9 cellular contexts compared by ENCODE assay signal in the genomic region with DNA sequence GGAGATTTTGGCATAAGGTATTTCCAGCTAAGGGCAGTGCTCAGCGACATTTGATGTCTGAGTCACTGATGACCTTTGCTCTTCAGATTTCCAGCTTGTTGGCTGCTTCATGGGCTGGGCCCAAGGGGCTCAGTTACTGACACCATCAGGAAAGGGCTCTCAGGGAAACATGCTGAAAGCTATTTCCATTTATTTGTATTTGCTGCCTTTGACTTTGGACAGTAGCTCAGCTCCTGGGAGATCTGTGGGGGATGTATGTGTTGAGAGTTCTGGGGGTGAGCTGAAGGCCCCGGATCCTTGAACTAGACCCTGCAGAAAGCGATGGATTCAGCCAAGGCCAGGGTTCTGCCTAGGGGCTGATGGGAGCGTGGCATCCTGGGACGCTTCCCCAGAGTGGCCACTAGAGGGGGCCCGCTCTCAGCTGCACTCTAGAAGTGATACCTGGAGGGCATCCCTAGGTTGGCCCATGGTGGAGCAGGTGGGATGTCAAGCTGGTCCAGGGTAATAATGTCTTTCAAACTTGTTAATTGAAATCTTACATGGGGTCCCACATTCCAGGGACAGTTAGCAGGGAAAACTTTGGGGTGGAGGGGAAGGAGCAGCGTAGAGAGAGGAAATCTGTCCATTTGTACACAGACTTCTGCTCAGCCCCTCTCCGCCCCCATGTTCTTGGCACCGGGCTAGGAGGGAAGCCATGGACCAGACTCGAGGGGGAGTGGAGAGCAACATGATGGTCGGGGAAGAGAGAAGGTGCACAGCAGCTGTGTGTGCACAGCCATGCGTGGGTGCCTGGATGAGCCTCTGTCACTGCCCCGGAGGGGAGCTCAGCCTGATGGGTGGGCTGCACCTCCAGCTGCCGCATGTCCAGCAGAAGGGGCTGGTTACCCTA. TPM values are rescaled to one million over a fixed set of nuclear protein-coding genes. Genes with fewer than 3 reads are reported as not detected.
DNase-seq lines count a peak whose midpoint lies in the region; ATAC-seq and TF ChIP-seq lines count a peak whose summit lies in the region.
"Had no signal": no experiment of that assay in that cellular context is flagged by ENCODE, and none has a peak within 500 bp of the region (broad histone marks: within the 10 kb centered on the region; RNA-seq: fewer than 3 reads in every experiment).

No MANE protein-coding gene starts in this region.

- H3K36me3 Mint-ChIP-seq in activated CD4-positive, alpha-beta T cell treated with anti-CD3 and anti-CD28 coated beads, Interleukin-2, amount 10 ng/mL, durations not matched to agents 7 days and 5 days (ENCODE audit: low read depth): no peaks in the 10 kb centered on the region
- no peaks in the 10 kb centered on the region for H3K36me3 Mint-ChIP-seq in endodermal cell (ENCODE audit: low read depth)

- H3K27ac Mint-ChIP-seq in activated CD4-positive, alpha-beta T cell treated with anti-CD3 and anti-CD28 coated beads, Interleukin-2, amount 10 ng/mL, durations not matched to agents 7 days and 5 days: no peak overlapping the region
- H3K27ac Mint-ChIP-seq in endodermal cell: no peak overlapping the region
- H3K27ac Mint-ChIP-seq: activated naive CD4-positive, alpha-beta T cell treated with anti-CD3 and anti-CD28 coated beads, Interleukin-2, amount 50 U/mL, for 24 hours had no signal

- WGBS in endodermal cell (ENCODE audit: insufficient coverage in 1 of 2, insufficient read length in 1 of 2), 2 experiments: 45 to 66% methylated on average over 8 to 14 of the region's 14 CpGs

- no peaks in the 10 kb centered on the region for H3K9me3 Mint-ChIP-seq in activated CD4-positive, alpha-beta T cell treated with anti-CD3 and anti-CD28 coated beads, Interleukin-2, amount 10 ng/mL, durations not matched to agents 7 days and 5 days
- H3K9me3 Mint-ChIP-seq in endodermal cell: peaks cover 3% of the 10 kb centered on the region

- no peak overlapping the region for H3K4me3 ChIP-seq in endodermal cell (ENCODE audit: low read length)

- no peak overlapping the region for H3K4me3 Mint-ChIP-seq in activated CD4-positive, alpha-beta T cell treated with anti-CD3 and anti-CD28 coated beads, Interleukin-2, amount 10 ng/mL, durations not matched to agents 7 days and 5 days
- H3K4me3 Mint-ChIP-seq in endodermal cell: no peak overlapping the region
- H3K4me3 Mint-ChIP-seq: activated naive CD4-positive, alpha-beta T cell treated with anti-CD3 and anti-CD28 coated beads, Interleukin-2, amount 50 U/mL, for 24 hours had no signal

- H3K9ac ChIP-seq in endodermal cell (ENCODE audit: extremely low read depth, low read length, poor library complexity, severe bottlenecking): no peak overlapping the region

- CTCF ChIA-PET in activated CD4-positive, alpha-beta T cell treated with anti-CD3 and anti-CD28 coated beads, Interleukin-2, amount 10 ng/mL, durations not matched to agents 7 days and 5 days (lab: Charles Lee): interaction anchor here (0.6 to 1.6 kb wide), 6 partner anchors 10 to 507 kb away, joined by 3 to 7 read pairs (median 3); no protein-coding TSS in a partner anchor

- POLR2A ChIA-PET in activated CD4-positive, alpha-beta T cell treated with anti-CD3 and anti-CD28 coated beads, Interleukin-2, amount 10 ng/mL, durations not matched to agents 7 days and 5 days (lab: Charles Lee): no interaction called here

- H3K9me3 ChIP-seq in endodermal cell (ENCODE audit: control insufficient read depth, low read length): peaks cover 3% of the 10 kb centered on the region

- no peaks in the 10 kb centered on the region for H3K27me3 ChIP-seq in endodermal cell (ENCODE audit: control insufficient read depth, insufficient read depth, low read length, poor library complexity, severe bottlenecking)

- no peaks in the 10 kb centered on the region for H3K4me1 Mint-ChIP-seq in activated CD4-positive, alpha-beta T cell treated with anti-CD3 and anti-CD28 coated beads, Interleukin-2, amount 10 ng/mL, durations not matched to agents 7 days and 5 days
- H3K4me1 Mint-ChIP-seq in endodermal cell: no peaks in the 10 kb centered on the region
- H3K4me1 Mint-ChIP-seq: activated naive CD4-positive, alpha-beta T cell treated with anti-CD3 and anti-CD28 coated beads, Interleukin-2, amount 50 U/mL, for 24 hours had no signal

- DNase-seq in ELF-1 (ENCODE audit: low read depth, low spot score) (peak; percentile 81), LoVo (ENCODE audit: low spot score) (peak; percentile 69), endodermal cell (peak; percentile 91), mucosa of gallbladder (ENCODE audit: low spot score) (peak; percentile 23), substantia nigra (lab: John Stamatoyannopoulos, UW) (peak in 29 of 49 donors; percentile 2 to 64 (median 22))
- DNase-seq in activated CD4-positive, alpha-beta T cell treated with anti-CD3 and anti-CD28 coated beads, Interleukin-2, amount 10 ng/mL, durations not matched to agents 7 days and 5 days: peak; percentile 53

- TF ChIP-seq CTCF in endodermal cell (conservative IDR thresholded peaks at IDR 0.05): peak; percentile 97

- ATAC-seq in GM21786 (IDR thresholded peaks at IDR 0.05; ENCODE audit: unreplicated experiment): peak; percentile 85
- ATAC-seq in GM18858 (IDR thresholded peaks at IDR 0.05; ENCODE audit: unreplicated experiment): no peak

- H3K36me3 ChIP-seq in endodermal cell (ENCODE audit: control insufficient read depth, insufficient read depth, low read length): no peaks in the 10 kb centered on the region

- H3K27me3 Mint-ChIP-seq in activated CD4-positive, alpha-beta T cell treated with anti-CD3 and anti-CD28 coated beads, Interleukin-2, amount 10 ng/mL, durations not matched to agents 7 days and 5 days: peaks cover 7% of the 10 kb centered on the region
- H3K27me3 Mint-ChIP-seq in endodermal cell (ENCODE audit: insufficient read depth): no peaks in the 10 kb centered on the region

- no peaks in the 10 kb centered on the region for H3K4me1 ChIP-seq in endodermal cell (ENCODE audit: control insufficient read depth, insufficient read depth, low read length)

- no peak overlapping the region for H3K27ac ChIP-seq in endodermal cell (ENCODE audit: low read depth, low read length)
- H3K27ac ChIP-seq in substantia nigra (ENCODE audit: low read depth, low read length, poor library complexity, severe bottlenecking): no peak overlapping the region

RNA-seq across cellular contexts. Expression of a gene that starts 3.0 kb away (rescaled TPM):
- total RNA-seq in activated CD4-positive, alpha-beta T cell treated with anti-CD3 and anti-CD28 coated beads, Interleukin-2, amount 10 ng/mL, durations not matched to agents 7 days and 5 days: not detected
- total RNA-seq in endodermal cell (not detected), mucosa of gallbladder (1.2 TPM)
- polyA plus RNA-seq in endodermal cell (2013, experiment 1 of 2): not detected
- polyA plus RNA-seq in endodermal cell (2013, experiment 2 of 2): not detected

Comparison
In these comparisons a context has a peak if more than half of its experiments do, and no peak if none do; other contexts are left out.
1. DNase-seq: peak in every context shown above with its lines; median percentile 91 in endodermal cell; 81 in ELF-1; 69 in LoVo; 53 in activated CD4-positive, alpha-beta T cell treated with anti-CD3 and anti-CD28 coated beads, Interleukin-2, amount 10 ng/mL, durations not matched to agents 7 days and 5 days; 23 in mucosa of gallbladder; 22 in substantia nigra.